Comparison of ENCODE assay signal across 1 cellular context in genomic region chr6:111673086-111673485, GRCh38.
TF ChIP-seq lines count a peak whose summit lies in the region.

No MANE protein-coding gene starts in this region.

TF ChIP-seq in WTC11, 78 proteins besides CTCF, POLR2A, EP300 and RAD21:
- TF ChIP-seq AR (CRISPR knock-in tag; IDR thresholded peaks at IDR 0.05) (no peak), JUN (CRISPR knock-in tag; IDR thresholded peaks at IDR 0.05) (no peak), USF1 (CRISPR knock-in tag; IDR thresholded peaks at IDR 0.05) (no peak), ZNF671 (CRISPR knock-in tag; IDR thresholded peaks at IDR 0.05) (no peak), PRDM15 (CRISPR knock-in tag; IDR thresholded peaks at IDR 0.05) (no peak), GTF2I (CRISPR knock-in tag; conservative IDR thresholded peaks at IDR 0.05) (no peak), KAT7 (CRISPR knock-in tag; IDR thresholded peaks at IDR 0.05; ENCODE audit: borderline replicate concordance) (no peak), IRF1 (CRISPR knock-in tag; IDR thresholded peaks at IDR 0.05) (no peak), NFATC4 (CRISPR knock-in tag; IDR thresholded peaks at IDR 0.05) (no peak), ZMAT4 (CRISPR knock-in tag; IDR thresholded peaks at IDR 0.05) (no peak), EMX1 (CRISPR knock-in tag; IDR thresholded peaks at IDR 0.05) (no peak), ATF3 (CRISPR knock-in tag; conservative IDR thresholded peaks at IDR 0.05) (no peak), FOXJ3 (CRISPR knock-in tag; IDR thresholded peaks at IDR 0.05; ENCODE audit: borderline replicate concordance) (no peak)
